In the genomic region with DNA sequence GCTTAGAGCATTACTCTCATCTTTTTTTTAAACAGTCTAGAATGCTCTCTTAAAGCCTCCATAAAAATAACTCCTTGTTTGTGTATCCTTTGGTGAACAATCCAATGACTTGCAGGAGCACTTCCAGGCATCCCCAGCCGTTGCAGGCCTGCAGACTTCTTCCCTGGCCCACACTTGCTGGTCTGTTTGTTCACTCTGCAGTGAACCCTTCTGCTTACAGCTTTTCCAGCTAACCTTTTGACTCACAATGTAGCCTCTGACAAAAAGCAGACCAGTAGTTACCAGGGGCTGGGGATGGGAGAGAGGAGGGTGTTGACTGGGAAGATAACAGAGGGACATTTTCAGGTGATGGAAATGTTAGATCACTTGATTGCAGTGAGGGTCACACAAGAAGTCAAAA, we compare ENCODE assay signal across 18 cellular contexts. TPM values are rescaled to one million over a fixed set of nuclear protein-coding genes. Genes with fewer than 3 reads are reported as not detected.
"Had no signal": no experiment of that assay in that cellular context is flagged by ENCODE, and none has a peak within 500 bp of the region (broad histone marks: within the 10 kb centered on the region; RNA-seq: fewer than 3 reads in every experiment).

No MANE protein-coding gene starts in this region.

- H3K4me1 ChIP-seq: esophagus squamous epithelium had no signal

- FAIRE-seq: colon, kidney had no signal

- H3K4me1 Mint-ChIP-seq: activated naive CD4-positive, alpha-beta T cell treated with anti-CD3 and anti-CD28 coated beads, Interleukin-2, amount 50 U/mL, for 24 hours had no signal

- ATAC-seq: activated T-cell treated with anti-CD3 and anti-CD28 coated beads, Interleukin-2, amount 50 U/mL, for 4 hours; naive thymus-derived CD4-positive, alpha-beta T cell; stimulated activated naive CD8-positive, alpha-beta T cell treated with anti-CD3 and anti-CD28 coated beads, Interleukin-15, amount 100 ng/mL, for 72 hours; T-helper 17 cell; WTC11 had no signal

- H3K4me3 ChIP-seq: adrenal gland, esophagus squamous epithelium, thoracic aorta had no signal

- H3K9me3 Mint-ChIP-seq: activated naive CD4-positive, alpha-beta T cell treated with anti-CD3 and anti-CD28 coated beads, Interleukin-2, amount 50 U/mL, for 24 hours had no signal

- H3K27me3 ChIP-seq: adrenal gland had no signal

- DNase-seq: activated CD4-positive, alpha-beta memory T cell treated with anti-CD3 and anti-CD28 coated beads, Interleukin-2, amount 10 ng/mL, durations not matched to agents 7 days and 5 days; activated CD4-positive, alpha-beta T cell treated with anti-CD3 and anti-CD28 coated beads for 4 hours; activated effector memory CD4-positive, alpha-beta T cell treated with Interleukin-2 at 50 U/mL for 16 hours; activated T-cell treated with anti-CD3 and anti-CD28 coated beads, Interleukin-2, amount 50 U/mL, for 4 hours; esophagus squamous epithelium; hypothalamus; kidney; naive thymus-derived CD4-positive, alpha-beta T cell; stimulated activated naive CD8-positive, alpha-beta T cell treated with anti-CD3 and anti-CD28 coated beads, Interleukin-15, amount 100 ng/mL, for 72 hours; T-helper 17 cell had no signal

- H3K36me3 ChIP-seq: adrenal gland, esophagus squamous epithelium, thoracic aorta had no signal

- H3K27ac ChIP-seq: adrenal gland, esophagus squamous epithelium, thoracic aorta had no signal

- H3K4me3 Mint-ChIP-seq: activated CD4-positive, alpha-beta memory T cell treated with anti-CD3 and anti-CD28 coated beads, Interleukin-2, amount 10 ng/mL, durations not matched to agents 7 days and 5 days; activated naive CD4-positive, alpha-beta T cell treated with anti-CD3 and anti-CD28 coated beads, Interleukin-2, amount 50 U/mL, for 24 hours; activated T-cell treated with anti-CD3 and anti-CD28 coated beads, Interleukin-2, amount 50 U/mL, for 4 hours; naive thymus-derived CD4-positive, alpha-beta T cell; stimulated activated naive CD8-positive, alpha-beta T cell treated with anti-CD3 and anti-CD28 coated beads, Interleukin-15, amount 100 ng/mL, for 72 hours; T-helper 17 cell; WTC11 had no signal

- H3K27ac Mint-ChIP-seq: activated CD4-positive, alpha-beta memory T cell treated with anti-CD3 and anti-CD28 coated beads, Interleukin-2, amount 10 ng/mL, durations not matched to agents 7 days and 5 days; activated naive CD4-positive, alpha-beta T cell treated with anti-CD3 and anti-CD28 coated beads, Interleukin-2, amount 50 U/mL, for 24 hours; naive thymus-derived CD4-positive, alpha-beta T cell; T-helper 17 cell; WTC11 had no signal

- H3K9me3 ChIP-seq: adrenal gland, thoracic aorta had no signal

RNA-seq across cellular contexts. Expression of a gene that starts 9.1 kb away (rescaled TPM):
- total RNA-seq: adrenal gland, esophagus squamous epithelium, fibroblast of villous mesenchyme, kidney, lung microvascular endothelial cell, thoracic aorta, ureter, WTC11 had no signal
- polyA plus RNA-seq: adrenal gland; naive thymus-derived CD4-positive, alpha-beta T cell had no signal

RNA-seq across cellular contexts. Expression of a gene that starts 21.7 kb away (rescaled TPM):
- total RNA-seq: esophagus squamous epithelium, fibroblast of villous mesenchyme, kidney, thoracic aorta, ureter, WTC11 had no signal
- polyA plus RNA-seq: naive thymus-derived CD4-positive, alpha-beta T cell had no signal

RNA-seq across cellular contexts. Expression of a gene that starts 32.3 kb away (rescaled TPM):
- total RNA-seq: activated CD4-positive, alpha-beta memory T cell treated with anti-CD3 and anti-CD28 coated beads, Interleukin-2, amount 10 ng/mL, durations not matched to agents 7 days and 5 days; activated T-cell treated with anti-CD3 and anti-CD28 coated beads, Interleukin-2, amount 50 U/mL, for 4 hours; adrenal gland; esophagus squamous epithelium; fibroblast of villous mesenchyme; kidney; lung microvascular endothelial cell; thoracic aorta; ureter had no signal
- polyA plus RNA-seq: naive thymus-derived CD4-positive, alpha-beta T cell had no signal

RNA-seq across cellular contexts. Expression of a gene that starts 51.0 kb away (rescaled TPM):
- total RNA-seq: fibroblast of villous mesenchyme, lung microvascular endothelial cell had no signal
